ENCODE assay signal across 24 cellular contexts in genomic region chr19:29268103-29268502, GRCh38.
"Had no signal": no experiment of that assay in that cellular context is flagged by ENCODE, and none has a peak within 500 bp of the region (broad histone marks: within the 10 kb centered on the region; RNA-seq: fewer than 3 reads in every experiment).

No MANE protein-coding gene starts in this region.

- H3K4me3 Mint-ChIP-seq: activated CD4-positive, alpha-beta T cell treated with anti-CD3 and anti-CD28 coated beads, Interleukin-2, amount 10 ng/mL, durations not matched to agents 7 days and 5 days; activated CD8-positive, alpha-beta T cell treated with anti-CD3 and anti-CD28 coated beads for 36 hours; activated naive CD8-positive, alpha-beta T cell; activated T-cell treated with anti-CD3 and anti-CD28 coated beads, Interleukin-2, amount 50 U/mL, for 4 hours; central memory CD8-positive, alpha-beta T cell; naive thymus-derived CD4-positive, alpha-beta T cell; neural progenitor cell had no signal

- H3K27ac Mint-ChIP-seq: activated CD4-positive, alpha-beta T cell treated with anti-CD3 and anti-CD28 coated beads, Interleukin-2, amount 10 ng/mL, durations not matched to agents 7 days and 5 days; activated CD8-positive, alpha-beta T cell treated with anti-CD3 and anti-CD28 coated beads for 36 hours; activated naive CD8-positive, alpha-beta T cell; activated T-helper 2 cell treated with anti-CD3 and anti-CD28 coated beads, Interferon-gamma antibody, Interleukin-2, Interleukin-4, amounts not matched to agents 10 μg/mL and 5 μg/mL and 100 μg/mL, durations not matched to agents 14 hours and 24 hours and 36 hours; naive thymus-derived CD4-positive, alpha-beta T cell; neural progenitor cell had no signal

- ATAC-seq: activated CD8-positive, alpha-beta T cell treated with anti-CD3 and anti-CD28 coated beads for 36 hours; activated T-cell treated with anti-CD3 and anti-CD28 coated beads, Interleukin-2, amount 50 U/mL, for 4 hours; heart left ventricle; left colon; lower lobe of right lung; naive thymus-derived CD4-positive, alpha-beta T cell; psoas muscle; stimulated activated naive CD8-positive, alpha-beta T cell treated with anti-CD3 and anti-CD28 coated beads, Interleukin-15, Interleukin-2, amounts not matched to agents 100 U/mL and 50 U/mL, for 24 hours had no signal

- H3K36me3 ChIP-seq: adrenal gland, ascending aorta, heart left ventricle, lower lobe of right lung, neural progenitor cell, ovary, right atrium auricular region, thyroid gland had no signal

- H3K27me3 ChIP-seq: adrenal gland, ascending aorta, neural progenitor cell, ovary, right atrium auricular region, thyroid gland had no signal

- H3K27ac ChIP-seq: adrenal gland, ascending aorta, epithelial cell of prostate, heart left ventricle, lower lobe of right lung, neural progenitor cell, ovary, psoas muscle, right atrium auricular region, thyroid gland had no signal

- H3K4me3 ChIP-seq: adrenal gland, ascending aorta, heart left ventricle, lower lobe of right lung, neural progenitor cell, ovary, psoas muscle, right atrium auricular region, thyroid gland had no signal

- DNase-seq: activated CD4-positive, alpha-beta T cell treated with anti-CD3 and anti-CD28 coated beads, Interleukin-2, amount 10 ng/mL, durations not matched to agents 7 days and 5 days; activated CD4-positive, CD25-positive, alpha-beta regulatory T cell treated with anti-CD3 and anti-CD28 coated beads, Interleukin-2, amount 50 U/mL, for 72 hours; activated CD8-positive, alpha-beta T cell treated with anti-CD3 and anti-CD28 coated beads for 36 hours; activated naive CD4-positive, alpha-beta T cell; activated T-cell treated with anti-CD3 and anti-CD28 coated beads, Interleukin-2, amount 50 U/mL, for 4 hours; heart left ventricle; left colon; lower lobe of right lung; mesendoderm; naive thymus-derived CD4-positive, alpha-beta T cell; ovary; psoas muscle; stimulated activated CD4-positive, alpha-beta T cell treated with anti-CD3 and anti-CD28 coated beads, Interleukin-12 subunit alpha, Interleukin-12 subunit beta, amount 100 ng/mL, for 4 hours; stimulated activated CD4-positive, alpha-beta T cell treated with anti-CD3 and anti-CD28 coated beads, Interleukin-4, amount 100 ng/mL, for 4 hours; stimulated activated naive CD8-positive, alpha-beta T cell treated with anti-CD3 and anti-CD28 coated beads, Interleukin-15, Interleukin-2, amounts not matched to agents 100 U/mL and 50 U/mL, for 24 hours; thyroid gland had no signal

- H3K9me3 ChIP-seq: adrenal gland, ascending aorta, lower lobe of right lung, ovary, psoas muscle, right atrium auricular region, thyroid gland had no signal

- H3K9me3 Mint-ChIP-seq: activated CD4-positive, alpha-beta T cell treated with anti-CD3 and anti-CD28 coated beads, Interleukin-2, amount 10 ng/mL, durations not matched to agents 7 days and 5 days; activated CD8-positive, alpha-beta T cell treated with anti-CD3 and anti-CD28 coated beads for 36 hours; activated T-cell treated with anti-CD3 and anti-CD28 coated beads, Interleukin-2, amount 50 U/mL, for 4 hours; activated T-helper 2 cell treated with anti-CD3 and anti-CD28 coated beads, Interferon-gamma antibody, Interleukin-2, Interleukin-4, amounts not matched to agents 10 μg/mL and 5 μg/mL and 100 μg/mL, durations not matched to agents 14 hours and 24 hours and 36 hours; central memory CD8-positive, alpha-beta T cell; neural progenitor cell had no signal

- H2AFZ ChIP-seq: neural progenitor cell had no signal

- H3K36me3 Mint-ChIP-seq: activated naive CD8-positive, alpha-beta T cell; neural progenitor cell had no signal

- H3K4me2 ChIP-seq: neural progenitor cell had no signal

- H3K4me1 Mint-ChIP-seq: activated CD4-positive, alpha-beta T cell treated with anti-CD3 and anti-CD28 coated beads, Interleukin-2, amount 10 ng/mL, durations not matched to agents 7 days and 5 days had no signal

- H3K9ac ChIP-seq: neural progenitor cell had no signal

- H3K4me1 ChIP-seq: adrenal gland, ascending aorta, heart left ventricle, lower lobe of right lung, psoas muscle, thyroid gland had no signal
